In genomic region chr2:187174582-187174981, GRCh38 we compare ENCODE assay signal across 14 cellular contexts.
DNase-seq lines count a peak whose midpoint lies in the region; ATAC-seq and TF ChIP-seq lines count a peak whose summit lies in the region.
"Had no signal": no experiment of that assay in that cellular context is flagged by ENCODE, and none has a peak within 500 bp of the region (broad histone marks: within the 10 kb centered on the region; RNA-seq: fewer than 3 reads in every experiment).

No MANE protein-coding gene starts in this region.

- H3K36me3 Mint-ChIP-seq in GM23338 (ENCODE audit: low read depth), result 0 out of 3 replicates have a peak, but pooled peaks cover 2% of the 10 kb centered on the region
- H3K36me3 Mint-ChIP-seq in activated T-cell treated with anti-CD3 and anti-CD28 coated beads, Interleukin-2, amount 50 U/mL, for 72 hours (ENCODE audit: insufficient read depth in 2 of 2), result no peaks in the 10 kb centered on the region
- H3K36me3 Mint-ChIP-seq: memory B cell, T-cell had no signal

- 0 out of 3 replicates have a peak, but pooled peaks cover 2% of the 10 kb centered on the region for H3K9me3 Mint-ChIP-seq in GM23338
- H3K9me3 Mint-ChIP-seq in activated T-cell treated with anti-CD3 and anti-CD28 coated beads, Interleukin-2, amount 50 U/mL, for 72 hours, result peaks cover 0 to 2% of the 10 kb centered on the region in 2 donors
- H3K9me3 Mint-ChIP-seq: memory B cell had no signal

- H3K27ac ChIP-seq in C4-2B (no peak overlapping the region), GM23338 (ENCODE audit: low read depth) (no peak overlapping the region), SU-DHL-6 (ENCODE audit: low read depth, low read length) (no peak overlapping the region)
- H3K27ac ChIP-seq: gastroesophageal sphincter had no signal

- H3K4me2 ChIP-seq in GM23338 (no peak overlapping the region), SU-DHL-6 (ENCODE audit: low read depth, low read length, poor library complexity, severe bottlenecking) (no peak overlapping the region)

- TF ChIP-seq CTCF in C4-2B (conservative IDR thresholded peaks at IDR 0.05) (peak; percentile 74), GM23338 (conservative IDR thresholded peaks at IDR 0.05; ENCODE audit: low read depth in 2 of 2) (peak; percentile 49 to 63), SU-DHL-6 (IDR thresholded peaks at IDR 0.05; ENCODE audit: insufficient read depth, low read length, poor library complexity, severe bottlenecking) (peak; percentile 55)

- no peaks in the 10 kb centered on the region for H3K9me3 ChIP-seq in SU-DHL-6 (ENCODE audit: insufficient read depth, low read length)
- H3K9me3 ChIP-seq: gastroesophageal sphincter had no signal

- H2AFZ ChIP-seq in GM23338 (no peak overlapping the region), SU-DHL-6 (ENCODE audit: low read depth, low read length, severe bottlenecking) (no peak overlapping the region)

- H3K27me3 ChIP-seq in GM23338 (ENCODE audit: insufficient read depth), result no peaks in the 10 kb centered on the region
- no peaks in the 10 kb centered on the region for H3K27me3 ChIP-seq in SU-DHL-6 (ENCODE audit: low read length)
- H3K27me3 ChIP-seq: gastroesophageal sphincter had no signal

- H3K27me3 Mint-ChIP-seq in GM23338 (ENCODE audit: insufficient read depth, low read depth, poor library complexity), result peaks cover 6% of the 10 kb centered on the region
- no peaks in the 10 kb centered on the region for H3K27me3 Mint-ChIP-seq in activated T-cell treated with anti-CD3 and anti-CD28 coated beads, Interleukin-2, amount 50 U/mL, for 72 hours (ENCODE audit: low read depth)
- H3K27me3 Mint-ChIP-seq: memory B cell, T-cell had no signal

- H3K9ac ChIP-seq in SU-DHL-6 (ENCODE audit: low read length), result no peak overlapping the region

- H3K4me1 Mint-ChIP-seq in GM23338, result no peaks in the 10 kb centered on the region
- H3K4me1 Mint-ChIP-seq in activated T-cell treated with anti-CD3 and anti-CD28 coated beads, Interleukin-2, amount 50 U/mL, for 72 hours (ENCODE audit: low read depth), result no peaks in the 10 kb centered on the region
- H3K4me1 Mint-ChIP-seq: memory B cell, T-cell had no signal

- H3F3A ChIP-seq in GM23338 (replicated peaks; ENCODE audit: low read depth) (no peaks in the 10 kb centered on the region), SU-DHL-6 (ENCODE audit: insufficient read depth) (no peaks in the 10 kb centered on the region)

- H3K36me3 ChIP-seq in GM23338 (ENCODE audit: insufficient read depth) (no peaks in the 10 kb centered on the region), SU-DHL-6 (ENCODE audit: low read length) (no peaks in the 10 kb centered on the region)
- H3K36me3 ChIP-seq: gastroesophageal sphincter had no signal

- ATAC-seq in GM23338 (no peak), GM21367 (IDR thresholded peaks at IDR 0.05; ENCODE audit: unreplicated experiment) (no peak), HG02970 (IDR thresholded peaks at IDR 0.05; ENCODE audit: low FRiP score, unreplicated experiment) (no peak)
- no peak for ATAC-seq in activated T-cell treated with anti-CD3 and anti-CD28 coated beads, Interleukin-2, amount 50 U/mL, for 72 hours (replicated peaks in 1 of 2)
- ATAC-seq: gastroesophageal sphincter, T-cell had no signal

- H3K4me3 Mint-ChIP-seq in GM23338, result no peak overlapping the region
- no peak overlapping the region for H3K4me3 Mint-ChIP-seq in activated T-cell treated with anti-CD3 and anti-CD28 coated beads, Interleukin-2, amount 50 U/mL, for 72 hours
- H3K4me3 Mint-ChIP-seq: memory B cell, T-cell had no signal

- peaks cover 23% of the 10 kb centered on the region for H3K9me2 ChIP-seq in GM23338 (ENCODE audit: insufficient read depth)
- H3K9me2 ChIP-seq in SU-DHL-6 (replicated peaks; ENCODE audit: insufficient read depth, low read length), result no peaks in the 10 kb centered on the region

- no peaks in the 10 kb centered on the region for H3K4me1 ChIP-seq in GM23338 (ENCODE audit: insufficient read depth)
- H3K4me1 ChIP-seq: gastroesophageal sphincter had no signal

- H3K4me3 ChIP-seq in GM23338, result no peak overlapping the region
- no peak overlapping the region for H3K4me3 ChIP-seq in SU-DHL-6 (ENCODE audit: insufficient read depth, low read length, poor library complexity, severe bottlenecking)
- H3K4me3 ChIP-seq: gastroesophageal sphincter had no signal

- no peaks in the 10 kb centered on the region for H4K20me1 ChIP-seq in GM23338 (replicated peaks; ENCODE audit: insufficient read depth)
- no peaks in the 10 kb centered on the region for H4K20me1 ChIP-seq in SU-DHL-6 (ENCODE audit: low read depth, low read length)

- peak; percentile 24 for DNase-seq in GM23338 (ENCODE audit: low spot score)
- DNase-seq in germinal center (ENCODE audit: low spot score), result peak; percentile 16
- DNase-seq in stimulated activated CD4-positive, alpha-beta T cell treated with anti-CD3 and anti-CD28 coated beads, Interleukin-1b, Interleukin-23, amount 100 ng/mL, for 48 hours, result no peak
- DNase-seq in activated T-cell treated with anti-CD3 and anti-CD28 coated beads, Interleukin-2, amount 50 U/mL, for 72 hours, result no peak
- DNase-seq: aorta; NCI-H510A treated with DMSO at 0.1 percent for 48 hours; stimulated activated CD8-positive, alpha-beta memory T cell treated with anti-CD3 and anti-CD28 coated beads, Interleukin-4, amount 100 ng/mL, for 48 hours; T-cell had no signal

- H3K27ac Mint-ChIP-seq in GM23338, result no peak overlapping the region
- no peak overlapping the region for H3K27ac Mint-ChIP-seq in activated T-cell treated with anti-CD3 and anti-CD28 coated beads, Interleukin-2, amount 50 U/mL, for 72 hours
- H3K27ac Mint-ChIP-seq: memory B cell, T-cell had no signal

- no peaks in the 10 kb centered on the region for H3K79me2 ChIP-seq in GM23338 (replicated peaks; ENCODE audit: insufficient read depth)
- no peaks in the 10 kb centered on the region for H3K79me2 ChIP-seq in SU-DHL-6 (ENCODE audit: insufficient read depth, low read length)

TF ChIP-seq in GM23338, 12 proteins besides CTCF, POLR2A, EP300 and RAD21 (continues in another document):
- TF ChIP-seq, protein P1, sequence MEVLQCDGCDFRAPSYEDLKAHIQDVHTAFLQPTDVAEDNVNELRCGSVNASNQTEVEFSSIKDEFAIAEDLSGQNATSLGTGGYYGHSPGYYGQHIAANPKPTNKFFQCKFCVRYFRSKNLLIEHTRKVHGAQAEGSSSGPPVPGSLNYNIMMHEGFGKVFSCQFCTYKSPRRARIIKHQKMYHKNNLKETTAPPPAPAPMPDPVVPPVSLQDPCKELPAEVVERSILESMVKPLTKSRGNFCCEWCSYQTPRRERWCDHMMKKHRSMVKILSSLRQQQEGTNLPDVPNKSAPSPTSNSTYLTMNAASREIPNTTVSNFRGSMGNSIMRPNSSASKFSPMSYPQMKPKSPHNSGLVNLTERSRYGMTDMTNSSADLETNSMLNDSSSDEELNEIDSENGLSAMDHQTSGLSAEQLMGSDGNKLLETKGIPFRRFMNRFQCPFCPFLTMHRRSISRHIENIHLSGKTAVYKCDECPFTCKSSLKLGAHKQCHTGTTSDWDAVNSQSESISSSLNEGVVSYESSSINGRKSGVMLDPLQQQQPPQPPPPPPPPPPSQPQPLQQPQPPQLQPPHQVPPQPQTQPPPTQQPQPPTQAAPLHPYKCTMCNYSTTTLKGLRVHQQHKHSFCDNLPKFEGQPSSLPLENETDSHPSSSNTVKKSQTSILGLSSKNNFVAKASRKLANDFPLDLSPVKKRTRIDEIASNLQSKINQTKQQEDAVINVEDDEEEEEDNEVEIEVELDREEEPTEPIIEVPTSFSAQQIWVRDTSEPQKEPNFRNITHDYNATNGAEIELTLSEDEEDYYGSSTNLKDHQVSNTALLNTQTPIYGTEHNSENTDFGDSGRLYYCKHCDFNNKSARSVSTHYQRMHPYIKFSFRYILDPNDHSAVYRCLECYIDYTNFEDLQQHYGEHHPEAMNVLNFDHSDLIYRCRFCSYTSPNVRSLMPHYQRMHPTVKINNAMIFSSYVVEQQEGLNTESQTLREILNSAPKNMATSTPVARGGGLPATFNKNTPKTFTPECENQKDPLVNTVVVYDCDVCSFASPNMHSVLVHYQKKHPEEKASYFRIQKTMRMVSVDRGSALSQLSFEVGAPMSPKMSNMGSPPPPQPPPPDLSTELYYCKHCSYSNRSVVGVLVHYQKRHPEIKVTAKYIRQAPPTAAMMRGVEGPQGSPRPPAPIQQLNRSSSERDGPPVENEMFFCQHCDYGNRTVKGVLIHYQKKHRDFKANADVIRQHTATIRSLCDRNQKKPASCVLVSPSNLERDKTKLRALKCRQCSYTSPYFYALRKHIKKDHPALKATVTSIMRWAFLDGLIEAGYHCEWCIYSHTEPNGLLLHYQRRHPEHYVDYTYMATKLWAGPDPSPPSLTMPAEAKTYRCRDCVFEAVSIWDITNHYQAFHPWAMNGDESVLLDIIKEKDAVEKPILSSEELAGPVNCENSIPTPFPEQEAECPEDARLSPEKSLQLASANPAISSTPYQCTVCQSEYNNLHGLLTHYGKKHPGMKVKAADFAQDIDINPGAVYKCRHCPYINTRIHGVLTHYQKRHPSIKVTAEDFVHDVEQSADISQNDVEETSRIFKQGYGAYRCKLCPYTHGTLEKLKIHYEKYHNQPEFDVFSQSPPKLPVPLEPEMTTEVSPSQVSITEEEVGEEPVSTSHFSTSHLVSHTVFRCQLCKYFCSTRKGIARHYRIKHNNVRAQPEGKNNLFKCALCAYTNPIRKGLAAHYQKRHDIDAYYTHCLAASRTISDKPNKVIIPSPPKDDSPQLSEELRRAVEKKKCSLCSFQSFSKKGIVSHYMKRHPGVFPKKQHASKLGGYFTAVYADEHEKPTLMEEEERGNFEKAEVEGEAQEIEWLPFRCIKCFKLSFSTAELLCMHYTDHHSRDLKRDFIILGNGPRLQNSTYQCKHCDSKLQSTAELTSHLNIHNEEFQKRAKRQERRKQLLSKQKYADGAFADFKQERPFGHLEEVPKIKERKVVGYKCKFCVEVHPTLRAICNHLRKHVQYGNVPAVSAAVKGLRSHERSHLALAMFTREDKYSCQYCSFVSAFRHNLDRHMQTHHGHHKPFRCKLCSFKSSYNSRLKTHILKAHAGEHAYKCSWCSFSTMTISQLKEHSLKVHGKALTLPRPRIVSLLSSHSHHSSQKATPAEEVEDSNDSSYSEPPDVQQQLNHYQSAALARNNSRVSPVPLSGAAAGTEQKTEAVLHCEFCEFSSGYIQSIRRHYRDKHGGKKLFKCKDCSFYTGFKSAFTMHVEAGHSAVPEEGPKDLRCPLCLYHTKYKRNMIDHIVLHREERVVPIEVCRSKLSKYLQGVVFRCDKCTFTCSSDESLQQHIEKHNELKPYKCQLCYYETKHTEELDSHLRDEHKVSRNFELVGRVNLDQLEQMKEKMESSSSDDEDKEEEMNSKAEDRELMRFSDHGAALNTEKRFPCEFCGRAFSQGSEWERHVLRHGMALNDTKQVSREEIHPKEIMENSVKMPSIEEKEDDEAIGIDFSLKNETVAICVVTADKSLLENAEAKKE (CRISPR knock-in tag; IDR thresholded peaks at IDR 0.05), result no peak
- no peak for TF ChIP-seq CREB1 (CRISPR knock-in tag; IDR thresholded peaks at IDR 0.05; ENCODE audit: low read depth)
- TF ChIP-seq EZH2 (IDR thresholded peaks at IDR 0.05; ENCODE audit: low read depth, unreplicated experiment), result no peak

Comparison
In these comparisons a context has a peak if more than half of its experiments do, and no peak if none do; other contexts are left out.
1. DNase-seq: peak in GM23338 (single experiment) and germinal center (single experiment); none in stimulated activated CD4-positive, alpha-beta T cell treated with anti-CD3 and anti-CD28 coated beads, Interleukin-1b, Interleukin-23, amount 100 ng/mL, for 48 hours (single experiment) and activated T-cell treated with anti-CD3 and anti-CD28 coated beads, Interleukin-2, amount 50 U/mL, for 72 hours (0 of 2).
2. Peak in every context shown above with its lines, with median percentiles within 50 percentile points of each other: CTCF ChIP-seq.